In genomic region chr16:23149267-23149992, GRCh38 we compare ENCODE assay signal across 8 cellular contexts. TPM values are rescaled to one million over a fixed set of nuclear protein-coding genes. Genes with fewer than 3 reads are reported as not detected.
DNase-seq lines count a peak whose midpoint lies in the region; ATAC-seq and TF ChIP-seq lines count a peak whose summit lies in the region.

TSS of gene USP31 (minus strand) at chr16:23149452. CDS start at chr16:23149270, 182 bp downstream.

- H3K27ac ChIP-seq in heart right ventricle (peak within 1 kb of the TSS; percentile 73 to 96 (median 84)), transverse colon (peak within 1 kb of the TSS; percentile 79 to 92 (median 90))

- H3K27me3 ChIP-seq in heart right ventricle (peaks cover 0 to 3% (median 0%) of the 10 kb centered on the region in 7 donors), transverse colon (peaks cover 8% of the 10 kb centered on the region)

- TF ChIP-seq POLR2A in transverse colon (IDR thresholded peaks at IDR 0.05) = no peak

- H3K36me3 ChIP-seq in heart right ventricle (no peaks in the 10 kb centered on the region), transverse colon (no peaks in the 10 kb centered on the region)

- DNase-seq in NCI-H146 treated with DMSO at 0.1 percent for 48 hours (lab: John Stamatoyannopoulos, UW; ENCODE audit: unreplicated experiment) (peak; percentile 94), T-cell (peak; percentile 73 to 91 (median 83)), amniotic stem cell (lab: John Stamatoyannopoulos, UW) (peak; percentile 85), heart right ventricle (peak; percentile 96 to 97), pons (ENCODE audit: low spot score) (peak; percentile 93), transverse colon (peak; percentile 96)

- POLR2A ChIA-PET in T-cell (lab: Charles Lee) = no interaction called here

- ATAC-seq in GM18498 (IDR thresholded peaks at IDR 0.05; ENCODE audit: unreplicated experiment) = peak; percentile 97
- ATAC-seq in HG02885 (IDR thresholded peaks at IDR 0.05; ENCODE audit: poor library complexity, unreplicated experiment) = peak; percentile 95
- peak; percentile 95 to 97 (median 96) for ATAC-seq in T-cell (replicated peaks in 1 of 4)
- ATAC-seq in heart right ventricle = peak; percentile 98 to 100 (median 100)

- H3K4me3 ChIP-seq in heart right ventricle (peak within 1 kb of the TSS; percentile 37 to 92 (median 78)), transverse colon (peak within 1 kb of the TSS; percentile 49 to 79 (median 72))

- intact Hi-C loops in heart right ventricle (cut with DNase I) (loop anchor here in 7 of 10 donors (2.0 to 10.0 kb wide), 5 partner anchors 65 to 85 kb away; no protein-coding TSS in a partner anchor), transverse colon (cut with DNase I; ENCODE audit: low total_unique reads) (no loop called here)

- H3K27me3 Mint-ChIP-seq in T-cell = peaks cover 0 to 3% of the 10 kb centered on the region in 2 donors

- no peaks in the 10 kb centered on the region for H3K9me3 Mint-ChIP-seq in T-cell

- 0 to 1% methylated on average over 50 to 75 of the region's 75 CpGs for WGBS in heart right ventricle, 2 donors
- WGBS in transverse colon (ENCODE audit: low coverage in 1 of 2), 2 donors = 0 to 33% methylated on average over 1 to 40 of the region's 75 CpGs

- TF ChIP-seq EP300 in transverse colon (IDR thresholded peaks at IDR 0.05; ENCODE audit: low read depth) = no peak

- no peak for TF ChIP-seq CTCF in heart right ventricle (IDR thresholded peaks at IDR 0.05)
- no peak for TF ChIP-seq CTCF in transverse colon (IDR thresholded peaks at IDR 0.05)

- peak within 1 kb of the TSS; percentile 85 to 87 for H3K27ac Mint-ChIP-seq in T-cell

- in situ Hi-C loops in transverse colon (cut with MboI; ENCODE audit: low pct_ligation_motif_present in 1 of 4, low pct_unique_long_range_greater_than_20kb in 1 of 4, low sequenced_read_pairs in 3 of 4) = no loop called here

- H3K9me3 ChIP-seq in heart right ventricle = no peaks in the 10 kb centered on the region
- no peaks in the 10 kb centered on the region for H3K9me3 ChIP-seq in transverse colon

- CTCF ChIA-PET in T-cell (lab: Charles Lee) = no interaction called here

- H3K4me1 Mint-ChIP-seq in T-cell = peaks cover 22 to 25% (median 24%) of the 10 kb centered on the region in 3 donors

- H3K4me1 ChIP-seq in heart right ventricle (peaks cover 3 to 47% (median 40%) of the 10 kb centered on the region in 9 donors), transverse colon (peaks cover 13 to 34% (median 19%) of the 10 kb centered on the region in 4 donors)

- no peaks in the 10 kb centered on the region for H3K36me3 Mint-ChIP-seq in T-cell

- peak within 1 kb of the TSS; percentile 86 to 96 (median 87) for H3K4me3 Mint-ChIP-seq in T-cell

RNA-seq across cellular contexts. Expression of gene USP31, which starts in this region (rescaled TPM):
- total RNA-seq in T-cell (1 to 10 TPM; 4.1 to 6.4 (median 5.6) TPM), heart right ventricle (10 to 100 TPM; 19.0 to 32.1 (median 23.2) TPM), transverse colon (1 to 10 TPM; 6.0 to 8.3 (median 7.1) TPM)
- polyA plus RNA-seq in heart right ventricle = 10 to 100 TPM in 1 of 2 donors, 1 to 10 TPM in 1; 8.9 to 21.8 TPM

Comparison
In these comparisons a context has a peak if more than half of its experiments do, and no peak if none do; other contexts are left out.
1. Peak in every context shown above with its lines: DNase-seq, ATAC-seq, H3K4me3 ChIP-seq and H3K27ac ChIP-seq.